In genomic region chr5:133602829-133603380, GRCh38 we compare ENCODE assay signal across 15 cellular contexts. TPM values are rescaled to one million over a fixed set of nuclear protein-coding genes. Genes with fewer than 3 reads are reported as not detected.
"Had no signal": no experiment of that assay in that cellular context is flagged by ENCODE, and none has a peak within 500 bp of the region (broad histone marks: within the 10 kb centered on the region; RNA-seq: fewer than 3 reads in every experiment).

No MANE protein-coding gene starts in this region.

- H3K9me3 ChIP-seq: transverse colon had no signal

- DNase-seq: activated B cell treated with CpG ODN at 0.5 μM for 24 hours; activated CD4-positive, alpha-beta T cell treated with anti-CD3 and anti-CD28 coated beads, Interleukin-2, amount 10 ng/mL, durations not matched to agents 24 days and 14 days; activated naive CD4-positive, alpha-beta T cell; activated naive CD8-positive, alpha-beta T cell treated with anti-CD3 and anti-CD28 coated beads, Interleukin-2, amount 50 U/mL, for 24 hours; effector CD8-positive, alpha-beta T cell; mammary epithelial cell; stimulated activated CD4-positive, alpha-beta T cell treated with anti-CD3 and anti-CD28 coated beads, Interleukin-12 subunit alpha, Interleukin-12 subunit beta, amount 100 ng/mL, for 4 hours; stimulated activated naive CD4-positive, alpha-beta T cell; substantia nigra; transverse colon had no signal

- H3K36me3 ChIP-seq: transverse colon had no signal

- H3K4me1 ChIP-seq: transverse colon had no signal

- FAIRE-seq: astrocyte, colon had no signal

- H3K4me3 ChIP-seq: transverse colon had no signal

- H3K27ac ChIP-seq: transverse colon had no signal

RNA-seq across cellular contexts. Expression of gene FSTL4, which starts 9.4 kb away (rescaled TPM):
- total RNA-seq: activated T-helper 1 cell treated with anti-CD3 and anti-CD28 coated beads, Interleukin-12 subunit alpha, Interleukin-12 subunit beta, Interleukin-2, Interleukin-4 antibody, amounts not matched to agents 30 ng/mL and 10 ng/mL and 1 ng/mL, durations not matched to agents 14 hours and 24 hours and 36 hours; astrocyte; epithelial cell of proximal tubule; T-helper 1 cell treated with Interleukin-12 subunit alpha and Interleukin-12 subunit beta and Interleukin-4 antibody, amounts not matched to agents 30 ng/mL and 1 ng/mL, for 36 hours had no signal
